16 cellular contexts compared by ENCODE assay signal in the genomic region with DNA sequence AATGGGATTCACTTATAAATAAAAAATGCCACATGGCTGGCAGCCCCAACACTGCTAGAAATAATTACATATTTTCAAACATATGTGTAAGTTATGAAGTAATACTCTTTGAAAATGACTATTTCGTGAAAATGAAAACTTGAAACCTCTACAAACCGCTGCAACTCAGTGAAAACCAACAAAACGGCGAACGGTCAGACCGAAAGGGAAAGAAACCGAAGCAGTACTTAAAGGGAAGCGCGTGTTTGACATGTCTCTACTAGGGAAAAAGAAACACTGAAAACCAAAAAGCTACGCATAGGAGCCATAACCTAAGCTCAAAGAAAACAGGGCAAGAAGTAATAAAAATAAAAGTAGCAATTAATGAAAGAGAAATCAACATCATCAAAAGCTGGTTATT.
DNase-seq lines count a peak whose midpoint lies in the region; ATAC-seq, FAIRE-seq and TF ChIP-seq lines count a peak whose summit lies in the region.
"Had no signal": no experiment of that assay in that cellular context is flagged by ENCODE, and none has a peak within 500 bp of the region (broad histone marks: within the 10 kb centered on the region; RNA-seq: fewer than 3 reads in every experiment).

No MANE protein-coding gene starts in this region.

- FAIRE-seq in H54 (lab: Jason Lieb, UNC), result no peak

- no peaks in the 10 kb centered on the region for H3K9me3 Mint-ChIP-seq in T-helper 1 cell treated with Interleukin-12 subunit alpha and Interleukin-12 subunit beta and Interleukin-4 antibody, amounts not matched to agents 30 μg/mL and 1 μg/mL, for 36 hours

- DNase-seq in stimulated activated naive CD4-positive, alpha-beta T cell treated with Interleukin-2 at 50 U/mL for 16 hours (lab: John Stamatoyannopoulos, UW), result peak; percentile 24
- no peak for DNase-seq in stimulated activated naive CD4-positive, alpha-beta T cell (lab: John Stamatoyannopoulos, UW)
- DNase-seq in H54 (ENCODE audit: insufficient read length, low spot score) (no peak), hepatic stellate cell (ENCODE audit: low spot score) (no peak), ureter (ENCODE audit: low spot score) (no peak)
- DNase-seq: COR-L47; EL; left ventricle myocardium inferior; mucosa of descending colon; NCI-H226; stimulated activated CD4-positive, alpha-beta T cell treated with anti-CD3 and anti-CD28 coated beads, Interleukin-1b, Interleukin-23, amount 100 ng/mL, for 48 hours had no signal

- no peak overlapping the region for H3K27ac Mint-ChIP-seq in T-helper 1 cell treated with Interleukin-12 subunit alpha and Interleukin-12 subunit beta and Interleukin-4 antibody, amounts not matched to agents 30 μg/mL and 1 μg/mL, for 36 hours

- H3K27me3 Mint-ChIP-seq in T-helper 1 cell treated with Interleukin-12 subunit alpha and Interleukin-12 subunit beta and Interleukin-4 antibody, amounts not matched to agents 30 μg/mL and 1 μg/mL, for 36 hours (ENCODE audit: low read depth), result no peaks in the 10 kb centered on the region

- H3K4me3 Mint-ChIP-seq in T-helper 1 cell treated with Interleukin-12 subunit alpha and Interleukin-12 subunit beta and Interleukin-4 antibody, amounts not matched to agents 30 μg/mL and 1 μg/mL, for 36 hours, result peak overlapping the region; percentile 22

- ATAC-seq in GM21619 (IDR thresholded peaks at IDR 0.05; ENCODE audit: unreplicated experiment), result peak; percentile 76
- ATAC-seq in HG03139 (IDR thresholded peaks at IDR 0.05; ENCODE audit: unreplicated experiment), result no peak
- ATAC-seq: HCT116, sciatic nerve had no signal

- peaks cover 3% of the 10 kb centered on the region for H3K4me1 Mint-ChIP-seq in T-helper 1 cell treated with Interleukin-12 subunit alpha and Interleukin-12 subunit beta and Interleukin-4 antibody, amounts not matched to agents 30 μg/mL and 1 μg/mL, for 36 hours (ENCODE audit: low read depth)

- TF ChIP-seq POLR2A in H54 (IDR thresholded peaks at IDR 0.05; ENCODE audit: low read depth, low read length), result no peak

- no peaks in the 10 kb centered on the region for H3K36me3 Mint-ChIP-seq in T-helper 1 cell treated with Interleukin-12 subunit alpha and Interleukin-12 subunit beta and Interleukin-4 antibody, amounts not matched to agents 30 μg/mL and 1 μg/mL, for 36 hours (ENCODE audit: low read depth)
